1 cellular context compared by ENCODE assay signal in genomic region chr3:129077222-129077621, GRCh38.
TF ChIP-seq lines count a peak whose summit lies in the region.

No MANE protein-coding gene starts in this region.

TF ChIP-seq in liver, 16 proteins besides CTCF, POLR2A, EP300 and RAD21 (continued from another document):
- TF ChIP-seq REST (IDR thresholded peaks at IDR 0.05) (peak; percentile 63), FOXA2 (IDR thresholded peaks at IDR 0.05) (no peak), FOXA1 (IDR thresholded peaks at IDR 0.05) (no peak), HNF4A (conservative IDR thresholded peaks at IDR 0.05) (peak; percentile 61 to 85), TAF1 (conservative IDR thresholded peaks at IDR 0.05) (no peak), GABPA (IDR thresholded peaks at IDR 0.05 in 1 of 2, conservative IDR thresholded peaks at IDR 0.05 in 1 of 2) (no peak)
